ENCODE assay signal across 9 cellular contexts in the genomic region with DNA sequence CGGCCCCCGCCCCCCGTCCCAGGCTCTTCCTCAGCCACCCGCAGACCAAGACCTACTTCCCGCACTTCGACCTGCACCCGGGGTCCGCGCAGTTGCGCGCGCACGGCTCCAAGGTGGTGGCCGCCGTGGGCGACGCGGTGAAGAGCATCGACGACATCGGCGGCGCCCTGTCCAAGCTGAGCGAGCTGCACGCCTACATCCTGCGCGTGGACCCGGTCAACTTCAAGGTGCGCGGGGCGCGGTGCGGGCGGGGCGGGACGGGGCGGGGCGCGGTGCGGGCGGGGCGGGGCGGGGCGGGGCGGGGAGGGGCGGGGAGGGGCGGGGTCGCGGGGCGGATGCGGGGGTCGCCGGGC. TPM values are rescaled to one million over a fixed set of nuclear protein-coding genes. Genes with fewer than 3 reads are reported as not detected.
"Had no signal": no experiment of that assay in that cellular context is flagged by ENCODE, and none has a peak within 500 bp of the region (broad histone marks: within the 10 kb centered on the region; RNA-seq: fewer than 3 reads in every experiment).

No MANE protein-coding gene starts in this region.

RNA-seq across cellular contexts. Expression of gene HBZ, which starts 1.4 kb away (rescaled TPM):
- total RNA-seq: activated naive CD8-positive, alpha-beta T cell treated with anti-CD3 and anti-CD28 coated beads for 36 hours; dermis blood vessel endothelial cell; mesenteric fat pad; pulmonary artery endothelial cell; sciatic nerve; thyroid gland had no signal
- polyA plus RNA-seq: esophagus, liver, ovary had no signal

RNA-seq across cellular contexts. Expression of gene HBM, which starts 11.9 kb away (rescaled TPM):
- total RNA-seq: activated naive CD8-positive, alpha-beta T cell treated with anti-CD3 and anti-CD28 coated beads for 36 hours; dermis blood vessel endothelial cell; mesenteric fat pad; pulmonary artery endothelial cell; thyroid gland had no signal
- polyA plus RNA-seq: esophagus, ovary had no signal

RNA-seq across cellular contexts. Expression of gene HBA2, which starts 18.8 kb away (rescaled TPM):
- total RNA-seq: activated naive CD8-positive, alpha-beta T cell treated with anti-CD3 and anti-CD28 coated beads for 36 hours; dermis blood vessel endothelial cell; pulmonary artery endothelial cell had no signal

RNA-seq across cellular contexts. Expression of gene HBA1, which starts 22.6 kb away (rescaled TPM):
- total RNA-seq: activated naive CD8-positive, alpha-beta T cell treated with anti-CD3 and anti-CD28 coated beads for 36 hours; dermis blood vessel endothelial cell; pulmonary artery endothelial cell had no signal
